ENCODE assay signal across 15 cellular contexts in the genomic region with DNA sequence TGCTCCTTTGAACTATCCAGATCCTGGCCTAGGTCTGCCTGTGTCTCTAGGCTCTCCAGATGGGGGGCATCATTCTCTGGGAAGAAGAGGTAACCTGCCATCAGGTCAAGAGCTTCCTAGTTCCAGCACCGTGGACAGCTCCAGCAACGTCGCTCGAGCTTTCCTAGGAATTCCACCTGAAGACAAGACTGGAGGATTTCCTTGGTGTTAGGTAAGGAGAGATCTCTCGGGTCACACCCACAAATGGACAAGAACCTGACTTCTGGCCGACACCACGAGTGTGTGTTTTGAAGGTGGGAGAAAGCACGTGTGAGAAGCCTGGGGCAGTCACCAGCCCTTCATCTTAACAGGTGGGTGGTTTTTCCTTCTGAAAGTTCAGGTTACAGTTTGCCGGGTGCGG. TPM values are rescaled to one million over a fixed set of nuclear protein-coding genes. Genes with fewer than 3 reads are reported as not detected.
DNase-seq lines count a peak whose midpoint lies in the region; ATAC-seq, FAIRE-seq and TF ChIP-seq lines count a peak whose summit lies in the region.
"Had no signal": no experiment of that assay in that cellular context is flagged by ENCODE, and none has a peak within 500 bp of the region (broad histone marks: within the 10 kb centered on the region; RNA-seq: fewer than 3 reads in every experiment).

No MANE protein-coding gene starts in this region.

- H3K27ac ChIP-seq in endothelial cell of umbilical vein (ENCODE audit: insufficient read depth, low read depth, low read length) (no peak overlapping the region), caudate nucleus (ENCODE audit: low read depth, low read length) (no peak overlapping the region), dorsolateral prefrontal cortex (no peak overlapping the region)
- no peak overlapping the region for H3K27ac ChIP-seq in CD8-positive, alpha-beta memory T cell (ENCODE audit: low read depth, low read length)
- H3K27ac ChIP-seq: left ventricle myocardium inferior had no signal

- no peaks in the 10 kb centered on the region for H3K36me3 Mint-ChIP-seq in CD8-positive, alpha-beta memory T cell
- H3K36me3 Mint-ChIP-seq: activated naive CD4-positive, alpha-beta T cell treated with anti-CD3 and anti-CD28 coated beads, Interleukin-2, amount 10 ng/mL, durations not matched to agents 7 days and 5 days had no signal

- no peaks in the 10 kb centered on the region for H3K4me1 ChIP-seq in endothelial cell of umbilical vein (ENCODE audit: control insufficient read depth, extremely low read depth, insufficient read depth, low read length)
- H3K4me1 ChIP-seq in CD8-positive, alpha-beta memory T cell (ENCODE audit: insufficient read depth, low read length), result no peaks in the 10 kb centered on the region

- no peak for TF ChIP-seq CTCF in GM20000 (IDR thresholded peaks at IDR 0.05; ENCODE audit: extremely low read depth, missing control alignments)
- TF ChIP-seq CTCF in endothelial cell of umbilical vein (IDR thresholded peaks at IDR 0.05; ENCODE audit: extremely low read depth in 1 of 2, insufficient read depth in 1 of 2, low read depth in 1 of 2, low read length in 2 of 2), result no peak
- no peak for TF ChIP-seq CTCF in dorsolateral prefrontal cortex (IDR thresholded peaks at IDR 0.05 in 54 of 56, conservative IDR thresholded peaks at IDR 0.05 in 2 of 56; ENCODE audit: low read depth in 1 of 56, partially characterized antibody in 56 of 56)

- dilution Hi-C loops in endothelial cell of umbilical vein (cut with MboI; ENCODE audit: extremely low pct_ligation_motif_present, low sequenced_read_pairs), result no loop called here

- POLR2A ChIA-PET in endothelial cell of umbilical vein (lab: Charles Lee), result no interaction called here
- POLR2A ChIA-PET in CD8-positive, alpha-beta memory T cell (lab: Charles Lee), result no interaction called here

- no peak overlapping the region for H3K4me2 ChIP-seq in endothelial cell of umbilical vein (ENCODE audit: insufficient read depth, low read length)

- no peak overlapping the region for H3K4me3 Mint-ChIP-seq in CD8-positive, alpha-beta memory T cell
- H3K4me3 Mint-ChIP-seq: activated naive CD4-positive, alpha-beta T cell treated with anti-CD3 and anti-CD28 coated beads, Interleukin-2, amount 10 ng/mL, durations not matched to agents 7 days and 5 days had no signal

- H3K9me1 ChIP-seq in endothelial cell of umbilical vein (replicated peaks; ENCODE audit: control insufficient read depth, extremely low read depth, insufficient read depth, low read length), result no peaks in the 10 kb centered on the region

- H3K36me3 ChIP-seq in endothelial cell of umbilical vein (ENCODE audit: control insufficient read depth in 2 of 2, extremely low read depth in 1 of 2, insufficient read depth in 2 of 2, low read length in 2 of 2), result no peaks in the 10 kb centered on the region
- H3K36me3 ChIP-seq in CD8-positive, alpha-beta memory T cell (ENCODE audit: insufficient read depth, low read length), result no peaks in the 10 kb centered on the region
- H3K36me3 ChIP-seq: left ventricle myocardium inferior had no signal

- H3K9me3 ChIP-seq in endothelial cell of umbilical vein (replicated peaks; ENCODE audit: control insufficient read depth, insufficient read depth, low read length), result no peaks in the 10 kb centered on the region
- H3K9me3 ChIP-seq in CD8-positive, alpha-beta memory T cell (ENCODE audit: low read length), result no peaks in the 10 kb centered on the region
- H3K9me3 ChIP-seq: left ventricle myocardium inferior had no signal

- H3K27me3 Mint-ChIP-seq in CD8-positive, alpha-beta memory T cell, result peaks cover 7 to 45% of the 10 kb centered on the region in 2 donors

- H3K9me3 Mint-ChIP-seq in CD8-positive, alpha-beta memory T cell, result no peaks in the 10 kb centered on the region
- H3K9me3 Mint-ChIP-seq: activated naive CD4-positive, alpha-beta T cell treated with anti-CD3 and anti-CD28 coated beads, Interleukin-2, amount 10 ng/mL, durations not matched to agents 7 days and 5 days had no signal

- TF ChIP-seq POLR2A in endothelial cell of umbilical vein (IDR thresholded peaks at IDR 0.05; ENCODE audit: low read depth, low read length), result no peak

- no peaks in the 10 kb centered on the region for H3K79me2 ChIP-seq in endothelial cell of umbilical vein (ENCODE audit: control insufficient read depth, insufficient read depth, low read length)

- no peaks in the 10 kb centered on the region for H3K4me1 Mint-ChIP-seq in CD8-positive, alpha-beta memory T cell
- H3K4me1 Mint-ChIP-seq: activated naive CD4-positive, alpha-beta T cell treated with anti-CD3 and anti-CD28 coated beads, Interleukin-2, amount 10 ng/mL, durations not matched to agents 7 days and 5 days had no signal

- CTCF ChIA-PET in endothelial cell of umbilical vein (lab: Charles Lee), result interaction anchor here (1.0 kb wide), 5 partner anchors 10 to 265 kb away, joined by 3 to 4 read pairs (median 3); no protein-coding TSS in a partner anchor
- CTCF ChIA-PET in CD8-positive, alpha-beta memory T cell (lab: Charles Lee), result no interaction called here

- intact Hi-C loops in endothelial cell of umbilical vein (cut with micrococcal nuclease) (no loop called here), dorsolateral prefrontal cortex (cut with DNase I) (no loop called here)

- H3K27ac Mint-ChIP-seq in CD8-positive, alpha-beta memory T cell, result no peak overlapping the region
- H3K27ac Mint-ChIP-seq: activated naive CD4-positive, alpha-beta T cell treated with anti-CD3 and anti-CD28 coated beads, Interleukin-2, amount 10 ng/mL, durations not matched to agents 7 days and 5 days had no signal

- DNase-seq in GM20000 (ENCODE audit: low spot score) (peak; percentile 20), NCI-H460 (ENCODE audit: extremely low read depth, low read depth) (peak; percentile 2), endothelial cell of umbilical vein (ENCODE audit: low read depth, low spot score) (peak; percentile 25), myocyte (ENCODE audit: low read depth) (peak; percentile 32), caudate nucleus (lab: John Stamatoyannopoulos, UW) (no peak), dorsolateral prefrontal cortex (no peak)
- DNase-seq in CD8-positive, alpha-beta memory T cell, result no peak
- DNase-seq: activated CD4-positive, alpha-beta T cell treated with anti-CD3 and anti-CD28 coated beads for 4 hours; activated naive CD4-positive, alpha-beta T cell treated with anti-CD3 and anti-CD28 coated beads, Interleukin-2, amount 10 ng/mL, durations not matched to agents 7 days and 5 days; DMS153; left ventricle myocardium inferior; NCI-H2107; Right ventricle myocardium superior had no signal

- FAIRE-seq in endothelial cell of umbilical vein (lab: Jason Lieb, UNC), result no peak

- peaks cover 0 to 2% of the 10 kb centered on the region in 2 experiments for H3K27me3 ChIP-seq in endothelial cell of umbilical vein (ENCODE audit: control insufficient read depth in 2 of 2, insufficient read depth in 2 of 2, low read length in 2 of 2)
- H3K27me3 ChIP-seq in CD8-positive, alpha-beta memory T cell (ENCODE audit: insufficient read depth, low read length, poor library complexity, severe bottlenecking), result no peaks in the 10 kb centered on the region
- H3K27me3 ChIP-seq in dorsolateral prefrontal cortex, result no peaks in the 10 kb centered on the region

- H2AFZ ChIP-seq in endothelial cell of umbilical vein (ENCODE audit: low read depth, low read length), result no peak overlapping the region

- no peak overlapping the region for H3K4me3 ChIP-seq in endothelial cell of umbilical vein (replicated peaks in 1 of 3; ENCODE audit: insufficient read depth in 1 of 3, low read depth in 1 of 3, low read length in 3 of 3)
- H3K4me3 ChIP-seq in CD8-positive, alpha-beta memory T cell (ENCODE audit: low read length), result no peak overlapping the region
- no peak overlapping the region for H3K4me3 ChIP-seq in dorsolateral prefrontal cortex
- H3K4me3 ChIP-seq: left ventricle myocardium inferior had no signal

- H4K20me1 ChIP-seq in endothelial cell of umbilical vein (replicated peaks; ENCODE audit: control insufficient read depth, extremely low read depth, insufficient read depth, low read length), result no peaks in the 10 kb centered on the region

- no peak overlapping the region for H3K9ac ChIP-seq in endothelial cell of umbilical vein (replicated peaks; ENCODE audit: extremely low read depth, insufficient read depth, low read length)

- no TSS peak for BruUV-seq in endothelial cell of umbilical vein (replicated peaks; lab: Mats Ljungman, UMichigan)

- ATAC-seq in GM18502 (IDR thresholded peaks at IDR 0.05; ENCODE audit: poor library complexity, unreplicated experiment), result no peak

RNA-seq across cellular contexts. Expression of a gene that starts 1.2 kb away (rescaled TPM):
- not detected in 2 replicates for total RNA-seq in NCI-H460 (2014; rRNA removed; shearing (Covaris generic))
- polyA plus RNA-seq in NCI-H460 (2014; cell fraction: nucleus; rRNA removed), result not detected in 2 replicates
- total RNA-seq in endothelial cell of umbilical vein, result not detected in 2 replicates
- polyA plus RNA-seq in endothelial cell of umbilical vein, result not detected in 2 replicates
- polyA plus RNA-seq in endothelial cell of umbilical vein (2011; cell fraction: cytosol; rRNA removed), result not detected in 2 replicates
- not detected in 2 replicates for polyA plus RNA-seq in endothelial cell of umbilical vein (2011; cell fraction: nucleus; rRNA removed)
- not detected in 2 replicates for polyA plus RNA-seq in endothelial cell of umbilical vein (2012)
- polyA minus RNA-seq in endothelial cell of umbilical vein, result not detected in 2 replicates
- not detected for polyA minus RNA-seq in endothelial cell of umbilical vein (2011; cell fraction: cytosol; rRNA and poly(A)+ RNA removed)
- polyA minus RNA-seq in endothelial cell of umbilical vein (2011; cell fraction: nucleus; rRNA and poly(A)+ RNA removed), result not detected in 2 replicates
- total RNA-seq in myocyte, result not detected in 2 replicates
- polyA plus RNA-seq in myocyte (2012), result not detected
- total RNA-seq in CD8-positive, alpha-beta memory T cell, result not detected
- polyA plus RNA-seq in CD8-positive, alpha-beta memory T cell, result not detected
- total RNA-seq in dorsolateral prefrontal cortex, result not detected
- total RNA-seq: left ventricle myocardium inferior, Right ventricle myocardium superior, temporal lobe had no signal

RNA-seq across cellular contexts. Expression of a gene that starts 10.7 kb away (rescaled TPM):
- total RNA-seq in NCI-H460 (2014; rRNA removed; shearing (Covaris generic)), result not detected in 2 replicates
- not detected in 2 replicates for polyA plus RNA-seq in NCI-H460 (2014; cell fraction: nucleus; rRNA removed)
- 0.42 and 0.55 TPM in 2 replicates for total RNA-seq in endothelial cell of umbilical vein
- 0.08 and 0.48 TPM in 2 replicates for polyA plus RNA-seq in endothelial cell of umbilical vein
- polyA plus RNA-seq in endothelial cell of umbilical vein (2011; cell fraction: cytosol; rRNA removed), result not detected in 2 replicates
- 0.50 and 1.2 TPM in 2 replicates for polyA plus RNA-seq in endothelial cell of umbilical vein (2011; cell fraction: nucleus; rRNA removed)
- polyA plus RNA-seq in endothelial cell of umbilical vein (2012), result not detected in 2 replicates
- 0.42 and 0.63 TPM in 2 replicates for polyA minus RNA-seq in endothelial cell of umbilical vein
- polyA minus RNA-seq in endothelial cell of umbilical vein (2011; cell fraction: cytosol; rRNA and poly(A)+ RNA removed), result not detected
- not detected in 2 replicates for polyA minus RNA-seq in endothelial cell of umbilical vein (2011; cell fraction: nucleus; rRNA and poly(A)+ RNA removed)
- total RNA-seq in myocyte, result not detected in 2 replicates
- polyA plus RNA-seq in myocyte (2012), result not detected
- under 1 TPM in 1 of 2 experiments, not detected in 1; 0.44 TPM for total RNA-seq in CD8-positive, alpha-beta memory T cell
- polyA plus RNA-seq in CD8-positive, alpha-beta memory T cell, result not detected
- total RNA-seq in dorsolateral prefrontal cortex, result under 1 TPM in 2 of 120 experiments, not detected in 118; 0.28 to 0.47 TPM
- total RNA-seq: left ventricle myocardium inferior, Right ventricle myocardium superior, temporal lobe had no signal

RNA-seq across cellular contexts. Expression of a gene that starts 41.6 kb away (rescaled TPM):
- total RNA-seq in NCI-H460 (2014; rRNA removed; shearing (Covaris generic)), result not detected in 2 replicates
- not detected in 2 replicates for polyA plus RNA-seq in NCI-H460 (2014; cell fraction: nucleus; rRNA removed)
- total RNA-seq in endothelial cell of umbilical vein (not detected in 2 replicates), myocyte (not detected in 2 replicates), dorsolateral prefrontal cortex (under 1 TPM in 6 of 120 experiments, not detected in 114; 0.30 to 0.83 (median 0.40) TPM)
- not detected in 2 replicates for polyA plus RNA-seq in endothelial cell of umbilical vein
- polyA plus RNA-seq in endothelial cell of umbilical vein (2011; cell fraction: cytosol; rRNA removed), result not detected in 2 replicates
- not detected in 2 replicates for polyA plus RNA-seq in endothelial cell of umbilical vein (2011; cell fraction: nucleus; rRNA removed)
- not detected in 2 replicates for polyA plus RNA-seq in endothelial cell of umbilical vein (2012)
- polyA minus RNA-seq in endothelial cell of umbilical vein, result not detected in 2 replicates
- not detected for polyA minus RNA-seq in endothelial cell of umbilical vein (2011; cell fraction: cytosol; rRNA and poly(A)+ RNA removed)
- not detected in 2 replicates for polyA minus RNA-seq in endothelial cell of umbilical vein (2011; cell fraction: nucleus; rRNA and poly(A)+ RNA removed)
- polyA plus RNA-seq in myocyte (2012), result not detected
- not detected for total RNA-seq in CD8-positive, alpha-beta memory T cell
- not detected for polyA plus RNA-seq in CD8-positive, alpha-beta memory T cell
- total RNA-seq: temporal lobe had no signal

RNA-seq across cellular contexts. Expression of a gene that starts 44.0 kb away (rescaled TPM):
- total RNA-seq in NCI-H460 (2014; rRNA removed; shearing (Covaris generic)), result 120 and 125 TPM in 2 replicates
- 81.1 and 86.4 TPM in 2 replicates for polyA plus RNA-seq in NCI-H460 (2014; cell fraction: nucleus; rRNA removed)
- total RNA-seq in endothelial cell of umbilical vein, result 140 and 146 TPM in 2 replicates
- 123 and 130 TPM in 2 replicates for polyA plus RNA-seq in endothelial cell of umbilical vein
- polyA plus RNA-seq in endothelial cell of umbilical vein (2011; cell fraction: cytosol; rRNA removed), result 150 and 190 TPM in 2 replicates
- polyA plus RNA-seq in endothelial cell of umbilical vein (2011; cell fraction: nucleus; rRNA removed), result 106 and 107 TPM in 2 replicates
- polyA plus RNA-seq in endothelial cell of umbilical vein (2012), result 106 and 145 TPM in 2 replicates
- polyA minus RNA-seq in endothelial cell of umbilical vein, result 121 and 142 TPM in 2 replicates
- polyA minus RNA-seq in endothelial cell of umbilical vein (2011; cell fraction: cytosol; rRNA and poly(A)+ RNA removed), result 156 TPM
- 22.6 and 36.0 TPM in 2 replicates for polyA minus RNA-seq in endothelial cell of umbilical vein (2011; cell fraction: nucleus; rRNA and poly(A)+ RNA removed)
- total RNA-seq in myocyte, result 81.9 and 90.8 TPM in 2 replicates
- 83.4 TPM for polyA plus RNA-seq in myocyte (2012)
- 100 to 1,000 TPM; 308 to 314 TPM for total RNA-seq in CD8-positive, alpha-beta memory T cell
- polyA plus RNA-seq in CD8-positive, alpha-beta memory T cell, result 44.5 TPM
- total RNA-seq in dorsolateral prefrontal cortex, result 10 to 100 TPM; 43.7 to 71.1 (median 56.7) TPM

RNA-seq across cellular contexts. Expression of a gene that starts 47.2 kb away (rescaled TPM):
- not detected in 2 replicates for total RNA-seq in NCI-H460 (2014; rRNA removed; shearing (Covaris generic))
- polyA plus RNA-seq in NCI-H460 (2014; cell fraction: nucleus; rRNA removed), result 0.37 and 1.4 TPM in 2 replicates
- 68.9 and 89.4 TPM in 2 replicates for total RNA-seq in endothelial cell of umbilical vein
- polyA plus RNA-seq in endothelial cell of umbilical vein, result 104 and 124 TPM in 2 replicates
- polyA plus RNA-seq in endothelial cell of umbilical vein (2011; cell fraction: cytosol; rRNA removed), result 58.7 and 78.4 TPM in 2 replicates
- 65.8 and 66.7 TPM in 2 replicates for polyA plus RNA-seq in endothelial cell of umbilical vein (2011; cell fraction: nucleus; rRNA removed)
- 60.8 and 67.1 TPM in 2 replicates for polyA plus RNA-seq in endothelial cell of umbilical vein (2012)
- 117 and 119 TPM in 2 replicates for polyA minus RNA-seq in endothelial cell of umbilical vein
- not detected for polyA minus RNA-seq in endothelial cell of umbilical vein (2011; cell fraction: cytosol; rRNA and poly(A)+ RNA removed)
- 29.2 and 38.5 TPM in 2 replicates for polyA minus RNA-seq in endothelial cell of umbilical vein (2011; cell fraction: nucleus; rRNA and poly(A)+ RNA removed)
- total RNA-seq in myocyte, result 21.6 and 21.9 TPM in 2 replicates
- 7.8 TPM for polyA plus RNA-seq in myocyte (2012)
- 100 to 1,000 TPM; 434 to 447 TPM for total RNA-seq in CD8-positive, alpha-beta memory T cell
- 32.6 TPM for polyA plus RNA-seq in CD8-positive, alpha-beta memory T cell
- 10 to 100 TPM in 13 of 120 experiments, 1 to 10 TPM in 107; 2.5 to 22.1 (median 6.5) TPM for total RNA-seq in dorsolateral prefrontal cortex

Comparison
In these comparisons a context has a peak if more than half of its experiments do, and no peak if none do; other contexts are left out.
1. DNase-seq: peak in GM20000 (single experiment), NCI-H460 (single experiment), endothelial cell of umbilical vein (single experiment) and myocyte (single experiment); none in caudate nucleus (0 of 61), CD8-positive, alpha-beta memory T cell (0 of 5) and dorsolateral prefrontal cortex (0 of 10).